2 cellular contexts compared by ENCODE assay signal in the genomic region with DNA sequence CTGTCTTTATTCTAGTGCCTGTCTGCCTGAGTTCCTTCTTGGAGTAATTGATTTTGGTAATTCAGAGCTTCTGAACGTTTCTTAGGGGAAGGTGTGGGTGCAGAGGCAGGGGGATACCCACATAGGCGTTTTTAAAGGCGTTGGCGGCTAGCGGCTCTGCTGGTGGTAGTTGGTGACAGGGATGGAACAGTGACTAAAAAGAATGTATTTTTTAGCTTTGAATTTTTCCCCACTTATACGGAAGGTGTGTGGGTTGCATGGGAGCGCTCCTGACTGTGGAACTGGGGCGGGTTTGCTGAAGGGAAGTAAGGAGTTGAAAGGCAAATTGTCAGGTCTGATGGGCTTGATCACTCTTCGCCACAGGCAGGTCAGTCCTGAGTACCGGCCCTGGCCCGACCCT.
TF ChIP-seq lines count a peak whose summit lies in the region.

No MANE protein-coding gene starts in this region.

TF ChIP-seq in WTC11, 78 proteins besides CTCF, POLR2A, EP300 and RAD21 (continued from another document):
- TF ChIP-seq, protein P1, sequence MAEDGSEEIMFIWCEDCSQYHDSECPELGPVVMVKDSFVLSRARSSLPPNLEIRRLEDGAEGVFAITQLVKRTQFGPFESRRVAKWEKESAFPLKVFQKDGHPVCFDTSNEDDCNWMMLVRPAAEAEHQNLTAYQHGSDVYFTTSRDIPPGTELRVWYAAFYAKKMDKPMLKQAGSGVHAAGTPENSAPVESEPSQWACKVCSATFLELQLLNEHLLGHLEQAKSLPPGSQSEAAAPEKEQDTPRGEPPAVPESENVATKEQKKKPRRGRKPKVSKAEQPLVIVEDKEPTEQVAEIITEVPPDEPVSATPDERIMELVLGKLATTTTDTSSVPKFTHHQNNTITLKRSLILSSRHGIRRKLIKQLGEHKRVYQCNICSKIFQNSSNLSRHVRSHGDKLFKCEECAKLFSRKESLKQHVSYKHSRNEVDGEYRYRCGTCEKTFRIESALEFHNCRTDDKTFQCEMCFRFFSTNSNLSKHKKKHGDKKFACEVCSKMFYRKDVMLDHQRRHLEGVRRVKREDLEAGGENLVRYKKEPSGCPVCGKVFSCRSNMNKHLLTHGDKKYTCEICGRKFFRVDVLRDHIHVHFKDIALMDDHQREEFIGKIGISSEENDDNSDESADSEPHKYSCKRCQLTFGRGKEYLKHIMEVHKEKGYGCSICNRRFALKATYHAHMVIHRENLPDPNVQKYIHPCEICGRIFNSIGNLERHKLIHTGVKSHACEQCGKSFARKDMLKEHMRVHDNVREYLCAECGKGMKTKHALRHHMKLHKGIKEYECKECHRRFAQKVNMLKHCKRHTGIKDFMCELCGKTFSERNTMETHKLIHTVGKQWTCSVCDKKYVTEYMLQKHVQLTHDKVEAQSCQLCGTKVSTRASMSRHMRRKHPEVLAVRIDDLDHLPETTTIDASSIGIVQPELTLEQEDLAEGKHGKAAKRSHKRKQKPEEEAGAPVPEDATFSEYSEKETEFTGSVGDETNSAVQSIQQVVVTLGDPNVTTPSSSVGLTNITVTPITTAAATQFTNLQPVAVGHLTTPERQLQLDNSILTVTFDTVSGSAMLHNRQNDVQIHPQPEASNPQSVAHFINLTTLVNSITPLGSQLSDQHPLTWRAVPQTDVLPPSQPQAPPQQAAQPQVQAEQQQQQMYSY (CRISPR knock-in tag; IDR thresholded peaks at IDR 0.05): no peak
- TF ChIP-seq, protein P2, sequence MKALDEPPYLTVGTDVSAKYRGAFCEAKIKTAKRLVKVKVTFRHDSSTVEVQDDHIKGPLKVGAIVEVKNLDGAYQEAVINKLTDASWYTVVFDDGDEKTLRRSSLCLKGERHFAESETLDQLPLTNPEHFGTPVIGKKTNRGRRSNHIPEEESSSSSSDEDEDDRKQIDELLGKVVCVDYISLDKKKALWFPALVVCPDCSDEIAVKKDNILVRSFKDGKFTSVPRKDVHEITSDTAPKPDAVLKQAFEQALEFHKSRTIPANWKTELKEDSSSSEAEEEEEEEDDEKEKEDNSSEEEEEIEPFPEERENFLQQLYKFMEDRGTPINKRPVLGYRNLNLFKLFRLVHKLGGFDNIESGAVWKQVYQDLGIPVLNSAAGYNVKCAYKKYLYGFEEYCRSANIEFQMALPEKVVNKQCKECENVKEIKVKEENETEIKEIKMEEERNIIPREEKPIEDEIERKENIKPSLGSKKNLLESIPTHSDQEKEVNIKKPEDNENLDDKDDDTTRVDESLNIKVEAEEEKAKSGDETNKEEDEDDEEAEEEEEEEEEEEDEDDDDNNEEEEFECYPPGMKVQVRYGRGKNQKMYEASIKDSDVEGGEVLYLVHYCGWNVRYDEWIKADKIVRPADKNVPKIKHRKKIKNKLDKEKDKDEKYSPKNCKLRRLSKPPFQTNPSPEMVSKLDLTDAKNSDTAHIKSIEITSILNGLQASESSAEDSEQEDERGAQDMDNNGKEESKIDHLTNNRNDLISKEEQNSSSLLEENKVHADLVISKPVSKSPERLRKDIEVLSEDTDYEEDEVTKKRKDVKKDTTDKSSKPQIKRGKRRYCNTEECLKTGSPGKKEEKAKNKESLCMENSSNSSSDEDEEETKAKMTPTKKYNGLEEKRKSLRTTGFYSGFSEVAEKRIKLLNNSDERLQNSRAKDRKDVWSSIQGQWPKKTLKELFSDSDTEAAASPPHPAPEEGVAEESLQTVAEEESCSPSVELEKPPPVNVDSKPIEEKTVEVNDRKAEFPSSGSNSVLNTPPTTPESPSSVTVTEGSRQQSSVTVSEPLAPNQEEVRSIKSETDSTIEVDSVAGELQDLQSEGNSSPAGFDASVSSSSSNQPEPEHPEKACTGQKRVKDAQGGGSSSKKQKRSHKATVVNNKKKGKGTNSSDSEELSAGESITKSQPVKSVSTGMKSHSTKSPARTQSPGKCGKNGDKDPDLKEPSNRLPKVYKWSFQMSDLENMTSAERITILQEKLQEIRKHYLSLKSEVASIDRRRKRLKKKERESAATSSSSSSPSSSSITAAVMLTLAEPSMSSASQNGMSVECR (CRISPR knock-in tag; IDR thresholded peaks at IDR 0.05; ENCODE audit: borderline replicate concordance): no peak
- TF ChIP-seq, protein P3, sequence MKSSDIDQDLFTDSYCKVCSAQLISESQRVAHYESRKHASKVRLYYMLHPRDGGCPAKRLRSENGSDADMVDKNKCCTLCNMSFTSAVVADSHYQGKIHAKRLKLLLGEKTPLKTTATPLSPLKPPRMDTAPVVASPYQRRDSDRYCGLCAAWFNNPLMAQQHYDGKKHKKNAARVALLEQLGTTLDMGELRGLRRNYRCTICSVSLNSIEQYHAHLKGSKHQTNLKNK (CRISPR knock-in tag; IDR thresholded peaks at IDR 0.05): no peak
- TF ChIP-seq NFYB (CRISPR knock-in tag; conservative IDR thresholded peaks at IDR 0.05; ENCODE audit: low read depth): no peak
- no peak for TF ChIP-seq ZNF232 (CRISPR knock-in tag; IDR thresholded peaks at IDR 0.05)
- TF ChIP-seq NR2C2 (CRISPR knock-in tag; IDR thresholded peaks at IDR 0.05): no peak
- TF ChIP-seq, protein P4, sequence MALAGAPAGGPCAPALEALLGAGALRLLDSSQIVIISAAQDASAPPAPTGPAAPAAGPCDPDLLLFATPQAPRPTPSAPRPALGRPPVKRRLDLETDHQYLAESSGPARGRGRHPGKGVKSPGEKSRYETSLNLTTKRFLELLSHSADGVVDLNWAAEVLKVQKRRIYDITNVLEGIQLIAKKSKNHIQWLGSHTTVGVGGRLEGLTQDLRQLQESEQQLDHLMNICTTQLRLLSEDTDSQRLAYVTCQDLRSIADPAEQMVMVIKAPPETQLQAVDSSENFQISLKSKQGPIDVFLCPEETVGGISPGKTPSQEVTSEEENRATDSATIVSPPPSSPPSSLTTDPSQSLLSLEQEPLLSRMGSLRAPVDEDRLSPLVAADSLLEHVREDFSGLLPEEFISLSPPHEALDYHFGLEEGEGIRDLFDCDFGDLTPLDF (CRISPR knock-in tag; IDR thresholded peaks at IDR 0.05): no peak
- no peak for TF ChIP-seq RELA (CRISPR knock-in tag; IDR thresholded peaks at IDR 0.05; ENCODE audit: borderline replicate concordance)
- TF ChIP-seq ZNF423 (CRISPR knock-in tag; IDR thresholded peaks at IDR 0.05): no peak
- TF ChIP-seq SMAD4 (CRISPR knock-in tag; IDR thresholded peaks at IDR 0.05): no peak
- TF ChIP-seq ZNF121 (CRISPR knock-in tag; IDR thresholded peaks at IDR 0.05): no peak
TF ChIP-seq in WTC11: peak in this region for 0.

TF ChIP-seq in neural cell, 6 proteins besides CTCF, POLR2A, EP300 and RAD21 (continued from another document):
- no peak for TF ChIP-seq SMC3 (conservative IDR thresholded peaks at IDR 0.05; ENCODE audit: poor library complexity)
